In the genomic region with DNA sequence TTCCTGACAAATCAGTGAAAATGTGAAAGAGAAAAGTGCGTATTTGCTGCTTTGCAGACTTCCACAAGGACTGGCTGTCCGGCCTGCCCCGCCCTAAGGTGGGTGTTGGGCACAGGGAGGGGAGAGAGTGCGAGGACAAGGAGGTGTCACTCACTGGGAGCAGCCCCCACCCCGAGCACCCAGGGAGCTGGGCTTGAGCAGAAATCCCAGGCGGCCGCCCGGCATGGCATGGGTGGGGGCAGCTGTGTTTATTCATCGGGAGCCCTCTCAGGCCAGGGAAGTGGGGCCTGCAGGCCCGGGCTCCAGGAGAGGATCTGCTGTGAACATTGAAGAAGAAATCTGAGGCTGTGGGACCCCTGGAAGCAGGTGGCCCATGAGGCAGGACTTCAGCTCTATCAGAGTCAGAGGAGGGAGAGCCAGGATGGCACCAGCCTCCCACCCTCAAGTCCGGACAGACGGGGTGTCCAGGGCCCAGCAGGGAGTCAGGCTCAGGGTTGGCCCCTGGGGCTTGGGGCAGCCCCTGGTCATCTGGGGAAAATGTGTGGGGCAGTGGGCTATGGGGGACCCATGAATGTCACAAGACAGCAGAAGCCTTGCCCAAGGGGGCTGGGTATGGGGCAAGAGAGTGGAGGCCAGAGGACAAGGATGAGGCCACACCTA, we compare ENCODE assay signal across 2 cellular contexts.
TF ChIP-seq lines count a peak whose summit lies in the region.

No MANE protein-coding gene starts in this region.

TF ChIP-seq in SK-N-SH, 30 proteins besides CTCF, POLR2A, EP300 and RAD21 (continued from another document):
- TF ChIP-seq, protein P1, sequence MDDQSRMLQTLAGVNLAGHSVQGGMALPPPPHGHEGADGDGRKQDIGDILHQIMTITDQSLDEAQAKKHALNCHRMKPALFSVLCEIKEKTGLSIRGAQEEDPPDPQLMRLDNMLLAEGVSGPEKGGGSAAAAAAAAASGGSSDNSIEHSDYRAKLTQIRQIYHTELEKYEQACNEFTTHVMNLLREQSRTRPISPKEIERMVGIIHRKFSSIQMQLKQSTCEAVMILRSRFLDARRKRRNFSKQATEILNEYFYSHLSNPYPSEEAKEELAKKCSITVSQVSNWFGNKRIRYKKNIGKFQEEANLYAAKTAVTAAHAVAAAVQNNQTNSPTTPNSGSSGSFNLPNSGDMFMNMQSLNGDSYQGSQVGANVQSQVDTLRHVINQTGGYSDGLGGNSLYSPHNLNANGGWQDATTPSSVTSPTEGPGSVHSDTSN (IDR thresholded peaks at IDR 0.05) = no peak
- TF ChIP-seq SIN3A (IDR thresholded peaks at IDR 0.05; ENCODE audit: borderline replicate concordance, low read depth, low read length) = no peak
- no peak for TF ChIP-seq CHD2 (IDR thresholded peaks at IDR 0.05; ENCODE audit: low read length, partially characterized antibody)
- TF ChIP-seq, protein P2, sequence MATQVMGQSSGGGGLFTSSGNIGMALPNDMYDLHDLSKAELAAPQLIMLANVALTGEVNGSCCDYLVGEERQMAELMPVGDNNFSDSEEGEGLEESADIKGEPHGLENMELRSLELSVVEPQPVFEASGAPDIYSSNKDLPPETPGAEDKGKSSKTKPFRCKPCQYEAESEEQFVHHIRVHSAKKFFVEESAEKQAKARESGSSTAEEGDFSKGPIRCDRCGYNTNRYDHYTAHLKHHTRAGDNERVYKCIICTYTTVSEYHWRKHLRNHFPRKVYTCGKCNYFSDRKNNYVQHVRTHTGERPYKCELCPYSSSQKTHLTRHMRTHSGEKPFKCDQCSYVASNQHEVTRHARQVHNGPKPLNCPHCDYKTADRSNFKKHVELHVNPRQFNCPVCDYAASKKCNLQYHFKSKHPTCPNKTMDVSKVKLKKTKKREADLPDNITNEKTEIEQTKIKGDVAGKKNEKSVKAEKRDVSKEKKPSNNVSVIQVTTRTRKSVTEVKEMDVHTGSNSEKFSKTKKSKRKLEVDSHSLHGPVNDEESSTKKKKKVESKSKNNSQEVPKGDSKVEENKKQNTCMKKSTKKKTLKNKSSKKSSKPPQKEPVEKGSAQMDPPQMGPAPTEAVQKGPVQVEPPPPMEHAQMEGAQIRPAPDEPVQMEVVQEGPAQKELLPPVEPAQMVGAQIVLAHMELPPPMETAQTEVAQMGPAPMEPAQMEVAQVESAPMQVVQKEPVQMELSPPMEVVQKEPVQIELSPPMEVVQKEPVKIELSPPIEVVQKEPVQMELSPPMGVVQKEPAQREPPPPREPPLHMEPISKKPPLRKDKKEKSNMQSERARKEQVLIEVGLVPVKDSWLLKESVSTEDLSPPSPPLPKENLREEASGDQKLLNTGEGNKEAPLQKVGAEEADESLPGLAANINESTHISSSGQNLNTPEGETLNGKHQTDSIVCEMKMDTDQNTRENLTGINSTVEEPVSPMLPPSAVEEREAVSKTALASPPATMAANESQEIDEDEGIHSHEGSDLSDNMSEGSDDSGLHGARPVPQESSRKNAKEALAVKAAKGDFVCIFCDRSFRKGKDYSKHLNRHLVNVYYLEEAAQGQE (IDR thresholded peaks at IDR 0.05; ENCODE audit: low read depth, low read length) = no peak
- TF ChIP-seq NRF1 (IDR thresholded peaks at IDR 0.05; ENCODE audit: low read depth, low read length) = no peak
- TF ChIP-seq JUND (IDR thresholded peaks at IDR 0.05) = no peak
- TF ChIP-seq ELF1 (IDR thresholded peaks at IDR 0.05) = no peak
- TF ChIP-seq YY1 (IDR thresholded peaks at IDR 0.05; ENCODE audit: low read depth) = no peak

TF ChIP-seq in SK-N-SH treated with all-trans-retinoic acid at 6 μM for 48 hours, 23 proteins besides CTCF, POLR2A, EP300 and RAD21 (continued from another document):
- TF ChIP-seq, protein P3, sequence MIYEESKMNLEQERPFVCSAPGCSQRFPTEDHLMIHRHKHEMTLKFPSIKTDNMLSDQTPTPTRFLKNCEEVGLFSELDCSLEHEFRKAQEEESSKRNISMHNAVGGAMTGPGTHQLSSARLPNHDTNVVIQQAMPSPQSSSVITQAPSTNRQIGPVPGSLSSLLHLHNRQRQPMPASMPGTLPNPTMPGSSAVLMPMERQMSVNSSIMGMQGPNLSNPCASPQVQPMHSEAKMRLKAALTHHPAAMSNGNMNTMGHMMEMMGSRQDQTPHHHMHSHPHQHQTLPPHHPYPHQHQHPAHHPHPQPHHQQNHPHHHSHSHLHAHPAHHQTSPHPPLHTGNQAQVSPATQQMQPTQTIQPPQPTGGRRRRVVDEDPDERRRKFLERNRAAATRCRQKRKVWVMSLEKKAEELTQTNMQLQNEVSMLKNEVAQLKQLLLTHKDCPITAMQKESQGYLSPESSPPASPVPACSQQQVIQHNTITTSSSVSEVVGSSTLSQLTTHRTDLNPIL (CRISPR knock-in tag; IDR thresholded peaks at IDR 0.05; ENCODE audit: low read depth) = no peak
- no peak for TF ChIP-seq TOX (CRISPR knock-in tag; IDR thresholded peaks at IDR 0.05; ENCODE audit: borderline replicate concordance)
